Comparison of ENCODE assay signal across 10 cellular contexts in the genomic region with DNA sequence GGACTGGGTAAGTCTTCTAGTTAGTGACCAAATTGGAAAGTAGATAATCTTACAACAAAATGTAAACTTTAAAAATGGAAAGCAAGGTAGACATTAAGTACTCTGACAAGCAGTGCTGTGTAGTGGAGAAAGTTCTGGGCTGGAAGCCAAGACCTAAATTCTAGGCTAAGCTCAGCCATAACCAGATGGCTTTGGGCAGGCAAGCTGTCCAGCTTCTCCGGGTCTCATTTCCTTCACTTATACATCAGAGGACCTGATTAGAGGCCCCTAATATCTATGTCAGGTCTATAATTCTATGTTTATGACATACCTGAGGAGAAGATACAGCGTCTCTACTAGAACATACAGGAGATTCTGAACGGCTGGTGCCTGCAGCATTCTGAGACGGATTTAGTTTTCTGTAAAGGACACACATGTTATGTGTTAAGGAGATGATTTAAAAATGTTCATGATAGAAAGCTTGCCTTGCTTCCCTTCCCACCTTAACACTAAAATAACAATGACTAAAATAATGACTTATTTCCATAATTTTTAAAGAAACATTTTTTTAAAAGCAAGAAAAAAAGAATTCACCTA.
DNase-seq lines count a peak whose midpoint lies in the region; ATAC-seq, FAIRE-seq and TF ChIP-seq lines count a peak whose summit lies in the region.
"Had no signal": no experiment of that assay in that cellular context is flagged by ENCODE, and none has a peak within 500 bp of the region (broad histone marks: within the 10 kb centered on the region; RNA-seq: fewer than 3 reads in every experiment).

No MANE protein-coding gene starts in this region.

- no peaks in the 10 kb centered on the region for H3K9me3 Mint-ChIP-seq in activated CD8-positive, alpha-beta T cell treated with anti-CD3 and anti-CD28 coated beads, Interleukin-2, amount 10 ng/mL, durations not matched to agents 7 days and 5 days (ENCODE audit: insufficient read depth)
- H3K9me3 Mint-ChIP-seq in stimulated activated effector memory CD8-positive, alpha-beta T cell treated with anti-CD3 and anti-CD28 coated beads, Interleukin-12 subunit alpha, Interleukin-12 subunit beta, amount 100 ng/mL, for 72 hours = no peaks in the 10 kb centered on the region
- H3K9me3 Mint-ChIP-seq: activated naive CD4-positive, alpha-beta T cell treated with anti-CD3 and anti-CD28 coated beads, Interleukin-2, amount 50 U/mL, for 24 hours had no signal

- no TSS peak for BruUV-seq in HepG2 (replicated peaks; lab: Mats Ljungman, UMichigan)

- peak; percentile 36; the same call in 2 of the 3 replicates for ATAC-seq in HepG2
- no peak for ATAC-seq in HG03039 (IDR thresholded peaks at IDR 0.05; ENCODE audit: unreplicated experiment)
- ATAC-seq in activated CD8-positive, alpha-beta T cell treated with anti-CD3 and anti-CD28 coated beads, Interleukin-2, amount 10 ng/mL, durations not matched to agents 7 days and 5 days = no peak
- no peak for ATAC-seq in stimulated activated effector memory CD8-positive, alpha-beta T cell treated with anti-CD3 and anti-CD28 coated beads, Interleukin-12 subunit alpha, Interleukin-12 subunit beta, amount 100 ng/mL, for 72 hours

- H4K20me1 ChIP-seq in HepG2 (ENCODE audit: insufficient read depth, low read length) = no peaks in the 10 kb centered on the region; the same call in 1 of the 2 replicates

- 95% methylated on average over 4 of the region's 4 CpGs for WGBS in HepG2 (ENCODE audit: low lambda C conversion rate)

- no peak for TF ChIP-seq RAD21 in HepG2 (CRISPR knock-in tag; IDR thresholded peaks at IDR 0.05)

- no peaks in the 10 kb centered on the region for H3K27me3 ChIP-seq in AG04450 (ENCODE audit: control insufficient read depth, insufficient read depth, low read length)
- no peaks in the 10 kb centered on the region; a peak in 1 of 5 replicates for H3K27me3 ChIP-seq in HepG2 (ENCODE audit: control insufficient read depth in 1 of 2, insufficient read depth in 2 of 2, low read length in 2 of 2)

- H3K36me3 Mint-ChIP-seq in activated CD8-positive, alpha-beta T cell treated with anti-CD3 and anti-CD28 coated beads, Interleukin-2, amount 10 ng/mL, durations not matched to agents 7 days and 5 days (ENCODE audit: low read depth) = peaks cover 8% of the 10 kb centered on the region
- peaks cover 92% of the 10 kb centered on the region for H3K36me3 Mint-ChIP-seq in stimulated activated effector memory CD8-positive, alpha-beta T cell treated with anti-CD3 and anti-CD28 coated beads, Interleukin-12 subunit alpha, Interleukin-12 subunit beta, amount 100 ng/mL, for 72 hours

- no peak overlapping the region for H3K27ac ChIP-seq in AG04450 (ENCODE audit: low read depth, low read length)
- H3K27ac ChIP-seq in HepG2 (ENCODE audit: extremely low read length, insufficient read depth, low read length) = no peak overlapping the region
- H3K27ac ChIP-seq in coronary artery = no peak overlapping the region

- no peak overlapping the region for H3K9ac ChIP-seq in HepG2 (ENCODE audit: insufficient read depth, low read depth, low read length)

- no peak overlapping the region for H3K4me3 ChIP-seq in AG04450 (ENCODE audit: low read depth, low read length)
- H3K4me3 ChIP-seq in HepG2 (replicated peaks in 1 of 3; ENCODE audit: insufficient read depth in 1 of 3, low read depth in 2 of 3, low read length in 3 of 3) = no peak overlapping the region
- no peak overlapping the region for H3K4me3 ChIP-seq in coronary artery

- FAIRE-seq in HepG2 (lab: Jason Lieb, UNC) = no peak

- H3K4me1 Mint-ChIP-seq in activated CD8-positive, alpha-beta T cell treated with anti-CD3 and anti-CD28 coated beads, Interleukin-2, amount 10 ng/mL, durations not matched to agents 7 days and 5 days (ENCODE audit: low read depth) = peaks cover 10% of the 10 kb centered on the region
- H3K4me1 Mint-ChIP-seq in stimulated activated effector memory CD8-positive, alpha-beta T cell treated with anti-CD3 and anti-CD28 coated beads, Interleukin-12 subunit alpha, Interleukin-12 subunit beta, amount 100 ng/mL, for 72 hours = peaks cover 15% of the 10 kb centered on the region
- H3K4me1 Mint-ChIP-seq: activated naive CD4-positive, alpha-beta T cell treated with anti-CD3 and anti-CD28 coated beads, Interleukin-2, amount 50 U/mL, for 24 hours had no signal

- no peak overlapping the region for H3K27ac Mint-ChIP-seq in activated CD8-positive, alpha-beta T cell treated with anti-CD3 and anti-CD28 coated beads, Interleukin-2, amount 10 ng/mL, durations not matched to agents 7 days and 5 days
- H3K27ac Mint-ChIP-seq in stimulated activated effector memory CD8-positive, alpha-beta T cell treated with anti-CD3 and anti-CD28 coated beads, Interleukin-12 subunit alpha, Interleukin-12 subunit beta, amount 100 ng/mL, for 72 hours = no peak overlapping the region
- H3K27ac Mint-ChIP-seq: activated naive CD4-positive, alpha-beta T cell treated with anti-CD3 and anti-CD28 coated beads, Interleukin-2, amount 50 U/mL, for 24 hours had no signal

- no peak for TF ChIP-seq CTCF in AG04450 (IDR thresholded peaks at IDR 0.05; ENCODE audit: low read depth, low read length)
- TF ChIP-seq CTCF in HepG2 (CRISPR knock-in tag; IDR thresholded peaks at IDR 0.05) = no peak
- no peak for TF ChIP-seq CTCF in coronary artery (IDR thresholded peaks at IDR 0.05)

- POLR2A ChIA-PET in AG04450 (lab: Yijun Ruan, JAX) (no interaction called here), HepG2 (lab: Yijun Ruan, JAX) (no interaction called here)
- POLR2A ChIA-PET in activated CD8-positive, alpha-beta T cell treated with anti-CD3 and anti-CD28 coated beads, Interleukin-2, amount 10 ng/mL, durations not matched to agents 7 days and 5 days (lab: Charles Lee) = interaction anchor here (0.6 to 1.0 kb wide), 2 partner anchors 16 to 1181 kb away, joined by 3 to 4 read pairs; no protein-coding TSS in a partner anchor

- intact Hi-C loops in HepG2 (cut with micrococcal nuclease; ENCODE audit: unreplicated experiment) = no loop called here

- no peak for TF ChIP-seq POLR2A in HepG2 (IDR thresholded peaks at IDR 0.05; ENCODE audit: insufficient read depth in 1 of 2, low read depth in 2 of 2, low read length in 2 of 2)

- no peak overlapping the region for H3K4me2 ChIP-seq in HepG2 (ENCODE audit: low read depth, low read length)

- no peak overlapping the region for H3K4me3 Mint-ChIP-seq in activated CD8-positive, alpha-beta T cell treated with anti-CD3 and anti-CD28 coated beads, Interleukin-2, amount 10 ng/mL, durations not matched to agents 7 days and 5 days
- no peak overlapping the region for H3K4me3 Mint-ChIP-seq in stimulated activated effector memory CD8-positive, alpha-beta T cell treated with anti-CD3 and anti-CD28 coated beads, Interleukin-12 subunit alpha, Interleukin-12 subunit beta, amount 100 ng/mL, for 72 hours
- H3K4me3 Mint-ChIP-seq: activated naive CD4-positive, alpha-beta T cell treated with anti-CD3 and anti-CD28 coated beads, Interleukin-2, amount 50 U/mL, for 24 hours had no signal

- peaks cover 48% of the 10 kb centered on the region for H3K4me1 ChIP-seq in HepG2 (ENCODE audit: insufficient read depth, low read length)

- no peak overlapping the region for H2AFZ ChIP-seq in HepG2 (ENCODE audit: low read length)

- H3K79me2 ChIP-seq in HepG2 (ENCODE audit: insufficient read depth, low read length) = peaks cover 34% of the 10 kb centered on the region

- no peaks in the 10 kb centered on the region for H3K27me3 Mint-ChIP-seq in activated CD8-positive, alpha-beta T cell treated with anti-CD3 and anti-CD28 coated beads, Interleukin-2, amount 10 ng/mL, durations not matched to agents 7 days and 5 days (ENCODE audit: low read depth)
- H3K27me3 Mint-ChIP-seq: activated naive CD4-positive, alpha-beta T cell treated with anti-CD3 and anti-CD28 coated beads, Interleukin-2, amount 50 U/mL, for 24 hours had no signal

- H3K9me3 ChIP-seq in AG04450 (ENCODE audit: control insufficient read depth, insufficient read depth, low read length) (no peaks in the 10 kb centered on the region), HepG2 (ENCODE audit: low read length) (no peaks in the 10 kb centered on the region)

- peaks cover 18 to 77% of the 10 kb centered on the region in 2 experiments for H3K36me3 ChIP-seq in HepG2 (replicated peaks in 1 of 2; ENCODE audit: control insufficient read depth in 1 of 2, insufficient read depth in 2 of 2, low read length in 2 of 2)

- CTCF ChIA-PET in AG04450 (lab: Charles Lee) = interaction anchor here (1.5 kb wide), 1 partner anchor 436 kb away, joined by 3 read pairs; no protein-coding TSS in a partner anchor
- CTCF ChIA-PET in HepG2 (lab: Yijun Ruan, JAX; ENCODE audit: low intra/inter-chr PET ratio, low total read pairs) = no interaction called here
- CTCF ChIA-PET in activated CD8-positive, alpha-beta T cell treated with anti-CD3 and anti-CD28 coated beads, Interleukin-2, amount 10 ng/mL, durations not matched to agents 7 days and 5 days (lab: Charles Lee) = no interaction called here

- TF ChIP-seq EP300 in HepG2 (IDR thresholded peaks at IDR 0.05; ENCODE audit: low read depth in 2 of 2, low read length in 2 of 2) = no peak
- TF ChIP-seq EP300 in HepG2 (CRISPR knock-in tag; IDR thresholded peaks at IDR 0.05; ENCODE audit: borderline replicate concordance) = no peak

- DNase-seq in AG04450 (ENCODE audit: low read depth, low spot score) (peak; percentile 69), NCI-H1105 (lab: John Stamatoyannopoulos, UW) (peak; percentile 16), cerebellar cortex (ENCODE audit: low spot score) (peak; percentile 95), HepG2 (ENCODE audit: low spot score) (no peak), coronary artery (ENCODE audit: low spot score) (no peak)
- DNase-seq in activated CD8-positive, alpha-beta T cell treated with anti-CD3 and anti-CD28 coated beads, Interleukin-2, amount 10 ng/mL, durations not matched to agents 7 days and 5 days = no peak
- DNase-seq in stimulated activated effector memory CD8-positive, alpha-beta T cell treated with anti-CD3 and anti-CD28 coated beads, Interleukin-12 subunit alpha, Interleukin-12 subunit beta, amount 100 ng/mL, for 72 hours (ENCODE audit: low spot score in 2 of 2) = no peak
- DNase-seq: T-helper 9 cell had no signal

- in situ Hi-C loops in HepG2 (cut with HindIII; ENCODE audit: extremely low pct_ligation_motif_present, low pct_unique_long_range_greater_than_20kb) = no loop called here

TF ChIP-seq in HepG2, 621 proteins besides CTCF, POLR2A, EP300 and RAD21:
- TF ChIP-seq ZFP36L2 (CRISPR knock-in tag; IDR thresholded peaks at IDR 0.05) = no peak
- TF ChIP-seq RBM22 (optimal IDR thresholded peaks at IDR 0.05; ENCODE audit: low read length) = peak; percentile 59

Comparison
In these comparisons a context has a peak if more than half of its experiments do, and no peak if none do; other contexts are left out.
1. DNase-seq: peak in AG04450 (single experiment), NCI-H1105 (single experiment) and cerebellar cortex (single experiment); none in HepG2 (single experiment), activated CD8-positive, alpha-beta T cell treated with anti-CD3 and anti-CD28 coated beads, Interleukin-2, amount 10 ng/mL, durations not matched to agents 7 days and 5 days (single experiment), coronary artery (single experiment) and stimulated activated effector memory CD8-positive, alpha-beta T cell treated with anti-CD3 and anti-CD28 coated beads, Interleukin-12 subunit alpha, Interleukin-12 subunit beta, amount 100 ng/mL, for 72 hours (0 of 2).